Comparison of ENCODE assay signal across 2 cellular contexts in the genomic region with DNA sequence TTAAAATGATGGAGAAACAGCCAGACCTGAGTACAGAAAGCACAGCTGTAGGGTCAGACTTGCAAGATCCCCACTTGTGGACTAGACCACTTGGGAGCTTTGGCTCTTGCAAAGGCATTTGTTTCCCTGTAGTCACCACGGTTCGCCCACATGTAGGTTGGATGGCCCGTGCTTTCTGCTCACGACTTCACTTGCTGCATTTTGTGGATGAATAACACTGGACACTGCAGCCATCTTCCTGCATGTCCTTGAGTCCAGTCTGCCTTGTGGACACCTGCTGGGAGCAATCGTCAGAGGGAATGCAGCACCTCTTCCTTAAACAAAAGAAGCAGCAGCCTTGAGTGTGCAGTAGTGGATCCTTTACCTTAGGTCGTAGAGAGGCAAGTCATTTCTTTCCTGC.
TF ChIP-seq lines count a peak whose summit lies in the region.

No MANE protein-coding gene starts in this region.

TF ChIP-seq in GM23338, 12 proteins besides CTCF, POLR2A, EP300 and RAD21 (continued from another document):
- TF ChIP-seq, protein P1, sequence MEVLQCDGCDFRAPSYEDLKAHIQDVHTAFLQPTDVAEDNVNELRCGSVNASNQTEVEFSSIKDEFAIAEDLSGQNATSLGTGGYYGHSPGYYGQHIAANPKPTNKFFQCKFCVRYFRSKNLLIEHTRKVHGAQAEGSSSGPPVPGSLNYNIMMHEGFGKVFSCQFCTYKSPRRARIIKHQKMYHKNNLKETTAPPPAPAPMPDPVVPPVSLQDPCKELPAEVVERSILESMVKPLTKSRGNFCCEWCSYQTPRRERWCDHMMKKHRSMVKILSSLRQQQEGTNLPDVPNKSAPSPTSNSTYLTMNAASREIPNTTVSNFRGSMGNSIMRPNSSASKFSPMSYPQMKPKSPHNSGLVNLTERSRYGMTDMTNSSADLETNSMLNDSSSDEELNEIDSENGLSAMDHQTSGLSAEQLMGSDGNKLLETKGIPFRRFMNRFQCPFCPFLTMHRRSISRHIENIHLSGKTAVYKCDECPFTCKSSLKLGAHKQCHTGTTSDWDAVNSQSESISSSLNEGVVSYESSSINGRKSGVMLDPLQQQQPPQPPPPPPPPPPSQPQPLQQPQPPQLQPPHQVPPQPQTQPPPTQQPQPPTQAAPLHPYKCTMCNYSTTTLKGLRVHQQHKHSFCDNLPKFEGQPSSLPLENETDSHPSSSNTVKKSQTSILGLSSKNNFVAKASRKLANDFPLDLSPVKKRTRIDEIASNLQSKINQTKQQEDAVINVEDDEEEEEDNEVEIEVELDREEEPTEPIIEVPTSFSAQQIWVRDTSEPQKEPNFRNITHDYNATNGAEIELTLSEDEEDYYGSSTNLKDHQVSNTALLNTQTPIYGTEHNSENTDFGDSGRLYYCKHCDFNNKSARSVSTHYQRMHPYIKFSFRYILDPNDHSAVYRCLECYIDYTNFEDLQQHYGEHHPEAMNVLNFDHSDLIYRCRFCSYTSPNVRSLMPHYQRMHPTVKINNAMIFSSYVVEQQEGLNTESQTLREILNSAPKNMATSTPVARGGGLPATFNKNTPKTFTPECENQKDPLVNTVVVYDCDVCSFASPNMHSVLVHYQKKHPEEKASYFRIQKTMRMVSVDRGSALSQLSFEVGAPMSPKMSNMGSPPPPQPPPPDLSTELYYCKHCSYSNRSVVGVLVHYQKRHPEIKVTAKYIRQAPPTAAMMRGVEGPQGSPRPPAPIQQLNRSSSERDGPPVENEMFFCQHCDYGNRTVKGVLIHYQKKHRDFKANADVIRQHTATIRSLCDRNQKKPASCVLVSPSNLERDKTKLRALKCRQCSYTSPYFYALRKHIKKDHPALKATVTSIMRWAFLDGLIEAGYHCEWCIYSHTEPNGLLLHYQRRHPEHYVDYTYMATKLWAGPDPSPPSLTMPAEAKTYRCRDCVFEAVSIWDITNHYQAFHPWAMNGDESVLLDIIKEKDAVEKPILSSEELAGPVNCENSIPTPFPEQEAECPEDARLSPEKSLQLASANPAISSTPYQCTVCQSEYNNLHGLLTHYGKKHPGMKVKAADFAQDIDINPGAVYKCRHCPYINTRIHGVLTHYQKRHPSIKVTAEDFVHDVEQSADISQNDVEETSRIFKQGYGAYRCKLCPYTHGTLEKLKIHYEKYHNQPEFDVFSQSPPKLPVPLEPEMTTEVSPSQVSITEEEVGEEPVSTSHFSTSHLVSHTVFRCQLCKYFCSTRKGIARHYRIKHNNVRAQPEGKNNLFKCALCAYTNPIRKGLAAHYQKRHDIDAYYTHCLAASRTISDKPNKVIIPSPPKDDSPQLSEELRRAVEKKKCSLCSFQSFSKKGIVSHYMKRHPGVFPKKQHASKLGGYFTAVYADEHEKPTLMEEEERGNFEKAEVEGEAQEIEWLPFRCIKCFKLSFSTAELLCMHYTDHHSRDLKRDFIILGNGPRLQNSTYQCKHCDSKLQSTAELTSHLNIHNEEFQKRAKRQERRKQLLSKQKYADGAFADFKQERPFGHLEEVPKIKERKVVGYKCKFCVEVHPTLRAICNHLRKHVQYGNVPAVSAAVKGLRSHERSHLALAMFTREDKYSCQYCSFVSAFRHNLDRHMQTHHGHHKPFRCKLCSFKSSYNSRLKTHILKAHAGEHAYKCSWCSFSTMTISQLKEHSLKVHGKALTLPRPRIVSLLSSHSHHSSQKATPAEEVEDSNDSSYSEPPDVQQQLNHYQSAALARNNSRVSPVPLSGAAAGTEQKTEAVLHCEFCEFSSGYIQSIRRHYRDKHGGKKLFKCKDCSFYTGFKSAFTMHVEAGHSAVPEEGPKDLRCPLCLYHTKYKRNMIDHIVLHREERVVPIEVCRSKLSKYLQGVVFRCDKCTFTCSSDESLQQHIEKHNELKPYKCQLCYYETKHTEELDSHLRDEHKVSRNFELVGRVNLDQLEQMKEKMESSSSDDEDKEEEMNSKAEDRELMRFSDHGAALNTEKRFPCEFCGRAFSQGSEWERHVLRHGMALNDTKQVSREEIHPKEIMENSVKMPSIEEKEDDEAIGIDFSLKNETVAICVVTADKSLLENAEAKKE (CRISPR knock-in tag; IDR thresholded peaks at IDR 0.05), result no peak
- TF ChIP-seq EZH2 (IDR thresholded peaks at IDR 0.05; ENCODE audit: low read depth, unreplicated experiment) (no peak), ZNF114 (CRISPR knock-in tag; IDR thresholded peaks at IDR 0.05) (no peak), STAT1 (IDR thresholded peaks at IDR 0.05; ENCODE audit: unreplicated experiment) (no peak), ZNF331 (CRISPR knock-in tag; IDR thresholded peaks at IDR 0.05; ENCODE audit: low read depth) (no peak), EZH2phosphoT487 (IDR thresholded peaks at IDR 0.05; ENCODE audit: unreplicated experiment) (no peak), POLR2AphosphoS5 (IDR thresholded peaks at IDR 0.05; ENCODE audit: low read depth) (no peak)
- TF ChIP-seq, protein P2, sequence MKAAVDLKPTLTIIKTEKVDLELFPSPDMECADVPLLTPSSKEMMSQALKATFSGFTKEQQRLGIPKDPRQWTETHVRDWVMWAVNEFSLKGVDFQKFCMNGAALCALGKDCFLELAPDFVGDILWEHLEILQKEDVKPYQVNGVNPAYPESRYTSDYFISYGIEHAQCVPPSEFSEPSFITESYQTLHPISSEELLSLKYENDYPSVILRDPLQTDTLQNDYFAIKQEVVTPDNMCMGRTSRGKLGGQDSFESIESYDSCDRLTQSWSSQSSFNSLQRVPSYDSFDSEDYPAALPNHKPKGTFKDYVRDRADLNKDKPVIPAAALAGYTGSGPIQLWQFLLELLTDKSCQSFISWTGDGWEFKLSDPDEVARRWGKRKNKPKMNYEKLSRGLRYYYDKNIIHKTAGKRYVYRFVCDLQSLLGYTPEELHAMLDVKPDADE (IDR thresholded peaks at IDR 0.05), result no peak

TF ChIP-seq in SK-N-SH, 30 proteins besides CTCF, POLR2A, EP300 and RAD21 (continued from another document):
- TF ChIP-seq, protein P3, sequence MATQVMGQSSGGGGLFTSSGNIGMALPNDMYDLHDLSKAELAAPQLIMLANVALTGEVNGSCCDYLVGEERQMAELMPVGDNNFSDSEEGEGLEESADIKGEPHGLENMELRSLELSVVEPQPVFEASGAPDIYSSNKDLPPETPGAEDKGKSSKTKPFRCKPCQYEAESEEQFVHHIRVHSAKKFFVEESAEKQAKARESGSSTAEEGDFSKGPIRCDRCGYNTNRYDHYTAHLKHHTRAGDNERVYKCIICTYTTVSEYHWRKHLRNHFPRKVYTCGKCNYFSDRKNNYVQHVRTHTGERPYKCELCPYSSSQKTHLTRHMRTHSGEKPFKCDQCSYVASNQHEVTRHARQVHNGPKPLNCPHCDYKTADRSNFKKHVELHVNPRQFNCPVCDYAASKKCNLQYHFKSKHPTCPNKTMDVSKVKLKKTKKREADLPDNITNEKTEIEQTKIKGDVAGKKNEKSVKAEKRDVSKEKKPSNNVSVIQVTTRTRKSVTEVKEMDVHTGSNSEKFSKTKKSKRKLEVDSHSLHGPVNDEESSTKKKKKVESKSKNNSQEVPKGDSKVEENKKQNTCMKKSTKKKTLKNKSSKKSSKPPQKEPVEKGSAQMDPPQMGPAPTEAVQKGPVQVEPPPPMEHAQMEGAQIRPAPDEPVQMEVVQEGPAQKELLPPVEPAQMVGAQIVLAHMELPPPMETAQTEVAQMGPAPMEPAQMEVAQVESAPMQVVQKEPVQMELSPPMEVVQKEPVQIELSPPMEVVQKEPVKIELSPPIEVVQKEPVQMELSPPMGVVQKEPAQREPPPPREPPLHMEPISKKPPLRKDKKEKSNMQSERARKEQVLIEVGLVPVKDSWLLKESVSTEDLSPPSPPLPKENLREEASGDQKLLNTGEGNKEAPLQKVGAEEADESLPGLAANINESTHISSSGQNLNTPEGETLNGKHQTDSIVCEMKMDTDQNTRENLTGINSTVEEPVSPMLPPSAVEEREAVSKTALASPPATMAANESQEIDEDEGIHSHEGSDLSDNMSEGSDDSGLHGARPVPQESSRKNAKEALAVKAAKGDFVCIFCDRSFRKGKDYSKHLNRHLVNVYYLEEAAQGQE (IDR thresholded peaks at IDR 0.05; ENCODE audit: low read depth, low read length), result no peak
- TF ChIP-seq, protein P4, sequence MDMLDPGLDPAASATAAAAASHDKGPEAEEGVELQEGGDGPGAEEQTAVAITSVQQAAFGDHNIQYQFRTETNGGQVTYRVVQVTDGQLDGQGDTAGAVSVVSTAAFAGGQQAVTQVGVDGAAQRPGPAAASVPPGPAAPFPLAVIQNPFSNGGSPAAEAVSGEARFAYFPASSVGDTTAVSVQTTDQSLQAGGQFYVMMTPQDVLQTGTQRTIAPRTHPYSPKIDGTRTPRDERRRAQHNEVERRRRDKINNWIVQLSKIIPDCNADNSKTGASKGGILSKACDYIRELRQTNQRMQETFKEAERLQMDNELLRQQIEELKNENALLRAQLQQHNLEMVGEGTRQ (IDR thresholded peaks at IDR 0.05; ENCODE audit: borderline replicate concordance, low read depth, low read length), result no peak
- TF ChIP-seq ELF1 (IDR thresholded peaks at IDR 0.05) (no peak), SIN3A (IDR thresholded peaks at IDR 0.05; ENCODE audit: borderline replicate concordance, low read depth, low read length) (no peak)
